In genomic region chr1:214861615-214862014, GRCh38 we compare ENCODE assay signal across 9 cellular contexts.
"Had no signal": no experiment of that assay in that cellular context is flagged by ENCODE, and none has a peak within 500 bp of the region (broad histone marks: within the 10 kb centered on the region; RNA-seq: fewer than 3 reads in every experiment).

No MANE protein-coding gene starts in this region.

- H3K36me3 Mint-ChIP-seq: activated CD4-positive, alpha-beta memory T cell treated with anti-CD3 and anti-CD28 coated beads for 36 hours; activated naive CD8-positive, alpha-beta T cell treated with anti-CD3 and anti-CD28 coated beads, Interleukin-2, amount 10 ng/mL, durations not matched to agents 7 days and 5 days; neural progenitor cell had no signal

- H3K4me3 Mint-ChIP-seq: activated CD4-positive, alpha-beta memory T cell treated with anti-CD3 and anti-CD28 coated beads for 36 hours; activated naive CD8-positive, alpha-beta T cell treated with anti-CD3 and anti-CD28 coated beads, Interleukin-2, amount 10 ng/mL, durations not matched to agents 7 days and 5 days; neural progenitor cell had no signal

- ATAC-seq: pancreas had no signal

- H3K27me3 Mint-ChIP-seq: activated naive CD8-positive, alpha-beta T cell treated with anti-CD3 and anti-CD28 coated beads, Interleukin-2, amount 10 ng/mL, durations not matched to agents 7 days and 5 days had no signal

- H3K4me1 Mint-ChIP-seq: activated naive CD8-positive, alpha-beta T cell treated with anti-CD3 and anti-CD28 coated beads, Interleukin-2, amount 10 ng/mL, durations not matched to agents 7 days and 5 days; neural progenitor cell had no signal

- H3K27ac Mint-ChIP-seq: activated CD4-positive, alpha-beta memory T cell treated with anti-CD3 and anti-CD28 coated beads for 36 hours; activated naive CD8-positive, alpha-beta T cell treated with anti-CD3 and anti-CD28 coated beads, Interleukin-2, amount 10 ng/mL, durations not matched to agents 7 days and 5 days; neural progenitor cell had no signal

- H3K9me3 Mint-ChIP-seq: activated CD4-positive, alpha-beta memory T cell treated with anti-CD3 and anti-CD28 coated beads for 36 hours; activated naive CD8-positive, alpha-beta T cell treated with anti-CD3 and anti-CD28 coated beads, Interleukin-2, amount 10 ng/mL, durations not matched to agents 7 days and 5 days; neural progenitor cell had no signal

- DNase-seq: activated CD4-positive, alpha-beta memory T cell treated with anti-CD3 and anti-CD28 coated beads for 36 hours; activated CD8-positive, alpha-beta memory T cell treated with anti-CD3 and anti-CD28 coated beads, Interleukin-2, amount 50 U/mL, for 4 hours; activated naive CD8-positive, alpha-beta T cell treated with anti-CD3 and anti-CD28 coated beads, Interleukin-2, amount 10 ng/mL, durations not matched to agents 7 days and 5 days; effector CD8-positive, alpha-beta T cell; hypothalamus; pancreas; stimulated activated CD4-positive, alpha-beta T cell treated with anti-CD3 and anti-CD28 coated beads, Interleukin-4, amount 100 ng/mL, for 4 hours; stomach had no signal
